In the genomic region with DNA sequence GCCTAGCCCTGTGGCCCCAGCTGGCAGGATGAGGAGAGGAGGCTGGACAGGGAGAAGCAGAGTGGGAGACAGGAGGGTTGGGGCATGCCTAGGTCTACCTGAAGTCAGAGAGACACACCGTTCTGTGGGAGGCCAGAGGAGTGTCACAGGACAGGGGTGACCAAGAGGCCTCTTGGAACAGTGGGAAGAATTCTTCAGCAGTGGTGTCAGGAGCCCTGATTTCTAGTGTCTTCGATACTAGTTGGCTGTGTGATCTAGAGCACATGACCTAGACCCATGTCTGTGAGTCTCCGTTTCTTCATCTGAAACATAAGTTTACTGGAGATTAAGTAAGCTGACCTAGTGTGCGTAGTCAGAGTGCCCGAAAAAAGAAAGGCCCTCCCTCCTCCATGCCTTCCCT, we compare ENCODE assay signal across 27 cellular contexts.
"Had no signal": no experiment of that assay in that cellular context is flagged by ENCODE, and none has a peak within 500 bp of the region (broad histone marks: within the 10 kb centered on the region; RNA-seq: fewer than 3 reads in every experiment).

No MANE protein-coding gene starts in this region.

- H3K27me3 Mint-ChIP-seq: activated B cell treated with CpG ODN at 0.5 μM for 24 hours; activated CD4-positive, alpha-beta memory T cell treated with anti-CD3 and anti-CD28 coated beads for 36 hours; activated CD4-positive, alpha-beta T cell treated with anti-CD3 and anti-CD28 coated beads for 36 hours; activated CD4-positive, alpha-beta T cell treated with anti-CD3 and anti-CD28 coated beads, Interleukin-2, amount 10 ng/mL, durations not matched to agents 24 days and 14 days; activated CD8-positive, alpha-beta memory T cell treated with anti-CD3 and anti-CD28 coated beads, Interleukin-2, amount 10 ng/mL, durations not matched to agents 7 days and 5 days; activated naive CD8-positive, alpha-beta T cell; central memory CD8-positive, alpha-beta T cell; effector memory CD8-positive, alpha-beta T cell had no signal

- DNase-seq: activated B cell treated with CpG ODN at 0.5 μM for 24 hours; activated CD4-positive, alpha-beta memory T cell treated with anti-CD3 and anti-CD28 coated beads for 36 hours; activated CD4-positive, alpha-beta T cell treated with anti-CD3 and anti-CD28 coated beads for 36 hours; activated CD4-positive, alpha-beta T cell treated with anti-CD3 and anti-CD28 coated beads, Interleukin-2, amount 10 ng/mL, durations not matched to agents 24 days and 14 days; activated CD4-positive, CD25-positive, alpha-beta regulatory T cell treated with anti-CD3 and anti-CD28 coated beads, Interleukin-2, amount 50 U/mL, for 72 hours; activated CD8-positive, alpha-beta memory T cell treated with anti-CD3 and anti-CD28 coated beads, Interleukin-2, amount 10 ng/mL, durations not matched to agents 7 days and 5 days; activated CD8-positive, alpha-beta memory T cell treated with anti-CD3 and anti-CD28 coated beads, Interleukin-2, amount 50 U/mL, for 4 hours; activated CD8-positive, alpha-beta T cell treated with anti-CD3 and anti-CD28 coated beads, Interleukin-2, amount 10 ng/mL, durations not matched to agents 7 days and 5 days; activated effector memory CD4-positive, alpha-beta T cell treated with anti-CD3 and anti-CD28 coated beads, Interleukin-2, amount 50 U/mL, for 16 hours; activated naive CD4-positive, alpha-beta T cell treated with anti-CD3 and anti-CD28 coated beads for 36 hours; activated T-cell treated with anti-CD3 and anti-CD28 coated beads, Interleukin-2, amount 50 U/mL, for 1 hour; activated T-cell treated with anti-CD3 and anti-CD28 coated beads, Interleukin-2, amount 50 U/mL, for 48 hours; amniotic stem cell; anterior cingulate cortex; brain microvascular endothelial cell; dermis blood vessel endothelial cell; effector CD4-positive, alpha-beta T cell; effector memory CD8-positive, alpha-beta T cell; erythroblast; foreskin keratinocyte; gastrocnemius medialis; glutamatergic neuron; T-helper 2 cell had no signal

- H3K4me3 Mint-ChIP-seq: activated B cell treated with CpG ODN at 0.5 μM for 24 hours; activated CD4-positive, alpha-beta memory T cell treated with anti-CD3 and anti-CD28 coated beads for 36 hours; activated CD4-positive, alpha-beta T cell treated with anti-CD3 and anti-CD28 coated beads for 36 hours; activated CD4-positive, alpha-beta T cell treated with anti-CD3 and anti-CD28 coated beads, Interleukin-2, amount 10 ng/mL, durations not matched to agents 24 days and 14 days; activated CD8-positive, alpha-beta memory T cell treated with anti-CD3 and anti-CD28 coated beads, Interleukin-2, amount 10 ng/mL, durations not matched to agents 7 days and 5 days; activated CD8-positive, alpha-beta T cell treated with anti-CD3 and anti-CD28 coated beads, Interleukin-2, amount 10 ng/mL, durations not matched to agents 7 days and 5 days; activated naive CD4-positive, alpha-beta T cell treated with anti-CD3 and anti-CD28 coated beads for 36 hours; activated naive CD8-positive, alpha-beta T cell; activated T-helper 1 cell treated with anti-CD3 and anti-CD28 coated beads, Interleukin-12 subunit alpha, Interleukin-12 subunit beta, Interleukin-2, Interleukin-4 antibody, amounts not matched to agents 30 ng/mL and 10 ng/mL and 1 ng/mL, durations not matched to agents 14 hours and 24 hours and 36 hours; central memory CD8-positive, alpha-beta T cell; effector memory CD8-positive, alpha-beta T cell had no signal

- H3K27ac Mint-ChIP-seq: activated B cell treated with CpG ODN at 0.5 μM for 24 hours; activated CD4-positive, alpha-beta memory T cell treated with anti-CD3 and anti-CD28 coated beads for 36 hours; activated CD4-positive, alpha-beta T cell treated with anti-CD3 and anti-CD28 coated beads for 36 hours; activated CD4-positive, alpha-beta T cell treated with anti-CD3 and anti-CD28 coated beads, Interleukin-2, amount 10 ng/mL, durations not matched to agents 24 days and 14 days; activated CD8-positive, alpha-beta memory T cell treated with anti-CD3 and anti-CD28 coated beads, Interleukin-2, amount 10 ng/mL, durations not matched to agents 7 days and 5 days; activated CD8-positive, alpha-beta T cell treated with anti-CD3 and anti-CD28 coated beads, Interleukin-2, amount 10 ng/mL, durations not matched to agents 7 days and 5 days; activated naive CD4-positive, alpha-beta T cell treated with anti-CD3 and anti-CD28 coated beads for 36 hours; activated naive CD8-positive, alpha-beta T cell; activated T-helper 1 cell treated with anti-CD3 and anti-CD28 coated beads, Interleukin-12 subunit alpha, Interleukin-12 subunit beta, Interleukin-2, Interleukin-4 antibody, amounts not matched to agents 30 ng/mL and 10 ng/mL and 1 ng/mL, durations not matched to agents 14 hours and 24 hours and 36 hours; activated T-helper 2 cell treated with anti-CD3 and anti-CD28 coated beads, Interferon-gamma antibody, Interleukin-2, Interleukin-4, amounts not matched to agents 10 μg/mL and 5 μg/mL and 100 μg/mL, durations not matched to agents 14 hours and 24 hours and 36 hours; effector memory CD8-positive, alpha-beta T cell had no signal

- H3K4me1 Mint-ChIP-seq: activated B cell treated with CpG ODN at 0.5 μM for 24 hours had no signal

- ATAC-seq: activated CD4-positive, alpha-beta T cell treated with anti-CD3 and anti-CD28 coated beads for 36 hours; activated CD8-positive, alpha-beta memory T cell treated with anti-CD3 and anti-CD28 coated beads, Interleukin-2, amount 10 ng/mL, durations not matched to agents 7 days and 5 days; activated CD8-positive, alpha-beta T cell treated with anti-CD3 and anti-CD28 coated beads, Interleukin-2, amount 10 ng/mL, durations not matched to agents 7 days and 5 days; effector memory CD8-positive, alpha-beta T cell; foreskin keratinocyte had no signal

- H3K9me3 Mint-ChIP-seq: activated CD4-positive, alpha-beta memory T cell treated with anti-CD3 and anti-CD28 coated beads for 36 hours; activated CD4-positive, alpha-beta T cell treated with anti-CD3 and anti-CD28 coated beads, Interleukin-2, amount 10 ng/mL, durations not matched to agents 24 days and 14 days; activated naive CD4-positive, alpha-beta T cell treated with anti-CD3 and anti-CD28 coated beads for 36 hours; activated T-helper 1 cell treated with anti-CD3 and anti-CD28 coated beads, Interleukin-12 subunit alpha, Interleukin-12 subunit beta, Interleukin-2, Interleukin-4 antibody, amounts not matched to agents 30 ng/mL and 10 ng/mL and 1 ng/mL, durations not matched to agents 14 hours and 24 hours and 36 hours; activated T-helper 2 cell treated with anti-CD3 and anti-CD28 coated beads, Interferon-gamma antibody, Interleukin-2, Interleukin-4, amounts not matched to agents 10 μg/mL and 5 μg/mL and 100 μg/mL, durations not matched to agents 14 hours and 24 hours and 36 hours; central memory CD8-positive, alpha-beta T cell; effector memory CD8-positive, alpha-beta T cell had no signal
